Comparison of ENCODE assay signal across 9 cellular contexts in the genomic region with DNA sequence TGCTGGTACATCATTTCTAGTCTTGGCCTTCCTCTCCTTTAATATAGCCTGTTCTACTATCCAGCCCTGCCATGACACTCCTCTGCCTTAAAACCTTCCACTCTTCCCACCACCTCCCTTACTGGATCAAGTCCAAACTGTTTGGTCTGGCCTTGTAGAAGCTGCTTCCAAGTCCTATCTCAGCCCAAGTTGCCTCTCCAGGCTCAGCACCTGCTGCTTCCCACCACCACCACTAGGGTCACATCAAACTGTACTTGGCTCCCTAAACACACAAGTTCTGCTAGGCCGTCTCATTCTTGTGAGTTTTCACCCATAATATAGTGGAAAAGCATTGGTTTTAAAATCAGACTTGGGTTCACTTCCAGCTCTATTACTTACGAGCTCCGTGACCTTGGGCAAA. TPM values are rescaled to one million over a fixed set of nuclear protein-coding genes. Genes with fewer than 3 reads are reported as not detected.
DNase-seq lines count a peak whose midpoint lies in the region; ATAC-seq and TF ChIP-seq lines count a peak whose summit lies in the region.
"Had no signal": no experiment of that assay in that cellular context is flagged by ENCODE, and none has a peak within 500 bp of the region (broad histone marks: within the 10 kb centered on the region; RNA-seq: fewer than 3 reads in every experiment).

No MANE protein-coding gene starts in this region.

- H3K27me3 ChIP-seq in PC-3 (ENCODE audit: low read length) = no peaks in the 10 kb centered on the region
- no peaks in the 10 kb centered on the region for H3K27me3 ChIP-seq in right cardiac atrium (ENCODE audit: control insufficient read depth, insufficient read depth)

- H3K36me3 ChIP-seq in PC-3 (ENCODE audit: low read depth, low read length) = no peaks in the 10 kb centered on the region

- 0 out of 2 replicates have a peak, but pooled peaks cover 5% of the 10 kb centered on the region for H4K20me1 ChIP-seq in PC-3 (ENCODE audit: low read length)

- ATAC-seq in HG02870 (IDR thresholded peaks at IDR 0.05; ENCODE audit: unreplicated experiment) = peak; percentile 47
- peak; percentile 37 for ATAC-seq in PC-3
- peak in 1 of 2 donors; percentile 31 for ATAC-seq in right cardiac atrium
- no peak for ATAC-seq in stimulated activated naive CD8-positive, alpha-beta T cell treated with anti-CD3 and anti-CD28 coated beads, Interleukin-15, Interleukin-2, amounts not matched to agents 100 U/mL and 50 U/mL, for 24 hours
- no peak for ATAC-seq in GM21786 (IDR thresholded peaks at IDR 0.05; ENCODE audit: unreplicated experiment)
- ATAC-seq: activated naive CD4-positive, alpha-beta T cell treated with anti-CD3 and anti-CD28 coated beads, Interleukin-2, amount 50 U/mL, for 72 hours had no signal

- DNase-seq in ELR (ENCODE audit: low read depth) = peak; percentile 72
- DNase-seq in PC-3 = peak; percentile 54
- peak; percentile 36 for DNase-seq in activated naive CD4-positive, alpha-beta T cell treated with anti-CD3 and anti-CD28 coated beads, Interleukin-2, amount 50 U/mL, for 16 hours
- DNase-seq in right cardiac atrium = no peak
- DNase-seq in stimulated activated naive CD8-positive, alpha-beta T cell treated with anti-CD3 and anti-CD28 coated beads, Interleukin-15, Interleukin-2, amounts not matched to agents 100 U/mL and 50 U/mL, for 24 hours = peak; percentile 32
- DNase-seq in NCI-H187 (lab: John Stamatoyannopoulos, UW) = no peak

- H2AFZ ChIP-seq in PC-3 (ENCODE audit: low read length) = no peak overlapping the region

- no peaks in the 10 kb centered on the region for H3K9me2 ChIP-seq in PC-3 (replicated peaks; ENCODE audit: low read length)

- no peak overlapping the region for H3K9ac ChIP-seq in PC-3 (ENCODE audit: low read length)

- WGBS in right cardiac atrium = 72% methylated on average over 3 of the region's 3 CpGs

- no TSS peak for BruUV-seq in PC-3 (replicated peaks; lab: Mats Ljungman, UMichigan)

- CTCF ChIA-PET in PC-3 (lab: Charles Lee) = interaction anchor here (0.6 kb wide), 1 partner anchor 194 kb away, joined by 3 read pairs; no protein-coding TSS in a partner anchor

- peak overlapping the region; percentile 35 for H3K4me2 ChIP-seq in PC-3 (ENCODE audit: low read length)

- peak; percentile 65 for TF ChIP-seq CTCF in PC-3 (conservative IDR thresholded peaks at IDR 0.05; ENCODE audit: low read depth, low read length)

- 0 out of 2 replicates have a peak, but pooled peaks cover 3% of the 10 kb centered on the region for H3K4me1 ChIP-seq in PC-3 (ENCODE audit: insufficient read depth, low read length)
- peaks cover 3% of the 10 kb centered on the region for H3K4me1 ChIP-seq in right cardiac atrium (ENCODE audit: control insufficient read depth, insufficient read depth, low read length)

- H3K27ac ChIP-seq in PC-3 (ENCODE audit: low read length) (no peak overlapping the region), right cardiac atrium (ENCODE audit: low read length) (no peak overlapping the region)

- H3K4me3 ChIP-seq in PC-3 (ENCODE audit: low read length) = peak overlapping the region; percentile 32; the same call in 1 of the 2 replicates
- H3K4me3 ChIP-seq in right cardiac atrium (ENCODE audit: low read length) = peak overlapping the region; percentile 95

- H3K79me2 ChIP-seq in PC-3 (ENCODE audit: low read length) = peaks cover 60% of the 10 kb centered on the region

- H3F3A ChIP-seq in PC-3 (ENCODE audit: low read length, unreplicated experiment) = no peaks in the 10 kb centered on the region

- POLR2A ChIA-PET in PC-3 (lab: Charles Lee; ENCODE audit: unreplicated experiment) = no interaction called here

- 0 out of 2 replicates have a peak, but pooled peaks cover 5% of the 10 kb centered on the region for H3K9me3 ChIP-seq in PC-3 (ENCODE audit: low read length)
- H3K9me3 ChIP-seq in right cardiac atrium (ENCODE audit: control insufficient read depth, low read length) = no peaks in the 10 kb centered on the region

- intact Hi-C loops in PC-3 (cut with micrococcal nuclease) = no loop called here
- intact Hi-C loops in right cardiac atrium (cut with DNase I) = loop anchor here in 1 of 4 donors (10.0 kb wide), 1 partner anchor 87 kb away; no protein-coding TSS in a partner anchor

RNA-seq across cellular contexts. Expression of a gene that starts 1.4 kb away (rescaled TPM):
- 67.5 and 71.4 TPM in 2 replicates for total RNA-seq in PC-3 (2014; rRNA removed)
- 100 to 1,000 TPM; 210 to 307 (median 265) TPM for total RNA-seq in right cardiac atrium
- 683 TPM for polyA plus RNA-seq in right cardiac atrium

RNA-seq across cellular contexts. Expression of a gene that starts 1.5 kb away (rescaled TPM):
- total RNA-seq in PC-3 (2014; rRNA removed) (not detected in 2 replicates), right cardiac atrium (not detected)
- 0.25 TPM for polyA plus RNA-seq in right cardiac atrium

Comparison
In these comparisons a context has a peak if more than half of its experiments do, and no peak if none do; other contexts are left out.
1. DNase-seq: peak in ELR (single experiment), PC-3 (single experiment), activated naive CD4-positive, alpha-beta T cell treated with anti-CD3 and anti-CD28 coated beads, Interleukin-2, amount 50 U/mL, for 16 hours (single experiment) and stimulated activated naive CD8-positive, alpha-beta T cell treated with anti-CD3 and anti-CD28 coated beads, Interleukin-15, Interleukin-2, amounts not matched to agents 100 U/mL and 50 U/mL, for 24 hours (single experiment); none in right cardiac atrium (0 of 3) and NCI-H187 (0 of 2).
2. ATAC-seq: peak in HG02870 (single experiment) and PC-3 (single experiment); none in stimulated activated naive CD8-positive, alpha-beta T cell treated with anti-CD3 and anti-CD28 coated beads, Interleukin-15, Interleukin-2, amounts not matched to agents 100 U/mL and 50 U/mL, for 24 hours (single experiment) and GM21786 (single experiment).